ENCODE assay signal across 13 cellular contexts in genomic region chr7:74338366-74339108, GRCh38.
"Had no signal": no experiment of that assay in that cellular context is flagged by ENCODE, and none has a peak within 500 bp of the region (broad histone marks: within the 10 kb centered on the region; RNA-seq: fewer than 3 reads in every experiment).

No MANE protein-coding gene starts in this region.

- H3K9me3 ChIP-seq: sigmoid colon, suprapubic skin, upper lobe of left lung had no signal

- H3K4me3 Mint-ChIP-seq: activated CD4-positive, alpha-beta T cell treated with anti-CD3 and anti-CD28 coated beads, Interleukin-2, amount 10 ng/mL, durations not matched to agents 7 days and 5 days; activated T-helper 1 cell treated with anti-CD3 and anti-CD28 coated beads, Interleukin-12 subunit alpha, Interleukin-12 subunit beta, Interleukin-2, Interleukin-4 antibody, amounts not matched to agents 30 ng/mL and 10 ng/mL and 1 ng/mL, durations not matched to agents 14 hours and 24 hours and 36 hours; nephron progenitor cell had no signal

- H3K27ac ChIP-seq: foreskin keratinocyte, sigmoid colon, suprapubic skin, upper lobe of left lung had no signal

- ATAC-seq: foreskin keratinocyte; left colon; stimulated activated naive CD8-positive, alpha-beta T cell treated with anti-CD3 and anti-CD28 coated beads, Interleukin-15, Interleukin-2, amounts not matched to agents 100 U/mL and 50 U/mL, for 24 hours had no signal

- H3K27me3 ChIP-seq: foreskin keratinocyte, sigmoid colon, suprapubic skin, upper lobe of left lung had no signal

- DNase-seq: activated CD4-positive, alpha-beta T cell treated with anti-CD3 and anti-CD28 coated beads, Interleukin-2, amount 10 ng/mL, durations not matched to agents 7 days and 5 days; activated CD4-positive, CD25-positive, alpha-beta regulatory T cell; activated naive CD4-positive, alpha-beta T cell; foreskin keratinocyte; left colon; mammary epithelial cell; nephron progenitor cell; sigmoid colon; stimulated activated CD4-positive, alpha-beta T cell treated with anti-CD3 and anti-CD28 coated beads, Interleukin-2, amount 100 ng/mL, for 48 hours; stimulated activated naive CD8-positive, alpha-beta T cell treated with anti-CD3 and anti-CD28 coated beads, Interleukin-15, Interleukin-2, amounts not matched to agents 100 U/mL and 50 U/mL, for 24 hours had no signal

- H3K4me1 Mint-ChIP-seq: activated CD4-positive, alpha-beta T cell treated with anti-CD3 and anti-CD28 coated beads, Interleukin-2, amount 10 ng/mL, durations not matched to agents 7 days and 5 days; nephron progenitor cell had no signal

- H3K4me1 ChIP-seq: sigmoid colon, suprapubic skin, upper lobe of left lung had no signal

- H3K27me3 Mint-ChIP-seq: activated CD4-positive, alpha-beta T cell treated with anti-CD3 and anti-CD28 coated beads, Interleukin-2, amount 10 ng/mL, durations not matched to agents 7 days and 5 days had no signal

- H3K9me3 Mint-ChIP-seq: activated CD4-positive, alpha-beta T cell treated with anti-CD3 and anti-CD28 coated beads, Interleukin-2, amount 10 ng/mL, durations not matched to agents 7 days and 5 days; activated T-helper 1 cell treated with anti-CD3 and anti-CD28 coated beads, Interleukin-12 subunit alpha, Interleukin-12 subunit beta, Interleukin-2, Interleukin-4 antibody, amounts not matched to agents 30 ng/mL and 10 ng/mL and 1 ng/mL, durations not matched to agents 14 hours and 24 hours and 36 hours; nephron progenitor cell had no signal

- H3K27ac Mint-ChIP-seq: activated CD4-positive, alpha-beta T cell treated with anti-CD3 and anti-CD28 coated beads, Interleukin-2, amount 10 ng/mL, durations not matched to agents 7 days and 5 days; activated T-helper 1 cell treated with anti-CD3 and anti-CD28 coated beads, Interleukin-12 subunit alpha, Interleukin-12 subunit beta, Interleukin-2, Interleukin-4 antibody, amounts not matched to agents 30 ng/mL and 10 ng/mL and 1 ng/mL, durations not matched to agents 14 hours and 24 hours and 36 hours; nephron progenitor cell had no signal

- H3K4me3 ChIP-seq: sigmoid colon, suprapubic skin, upper lobe of left lung had no signal
